In the genomic region with DNA sequence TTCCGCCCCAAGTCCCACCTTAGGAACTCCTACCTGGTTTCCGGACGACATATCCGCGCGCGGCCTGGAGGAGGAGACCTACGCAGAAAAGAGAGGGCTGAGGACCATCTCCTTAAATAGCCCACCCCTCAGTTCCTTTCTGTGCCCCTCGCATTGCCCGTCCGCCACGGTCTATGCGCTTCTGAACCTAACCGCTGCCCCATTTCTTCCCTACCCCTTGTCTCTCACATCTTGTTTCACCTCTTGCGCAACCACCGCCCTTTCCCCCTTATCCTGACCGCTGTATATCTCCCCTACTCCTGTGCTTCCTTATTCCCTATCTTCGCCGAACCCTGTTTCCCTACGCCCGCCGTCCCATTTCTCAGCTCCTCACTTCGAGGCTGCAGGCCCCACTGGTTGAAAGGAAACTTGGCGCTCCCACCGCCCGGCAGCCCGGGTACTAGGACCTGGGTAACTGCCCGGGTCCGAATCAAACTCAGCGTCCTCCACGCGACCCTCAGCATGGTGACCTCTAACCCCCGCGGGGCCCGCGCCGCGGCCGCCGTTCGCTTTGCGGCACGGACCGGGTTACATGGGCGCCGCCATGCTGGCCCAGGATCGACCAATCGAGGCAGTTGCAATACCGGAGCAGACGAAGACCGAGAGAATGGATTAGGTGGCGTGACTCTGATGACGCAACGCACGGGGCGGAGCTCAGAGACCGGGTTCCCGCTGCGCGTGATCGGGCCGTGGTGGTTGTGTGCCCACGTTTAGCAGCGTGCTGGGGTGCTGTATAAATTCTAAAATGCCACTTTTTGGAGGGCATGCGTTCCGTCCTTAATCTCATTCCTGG, we compare ENCODE assay signal across 1 cellular context.
TF ChIP-seq lines count a peak whose summit lies in the region.

A gene (minus strand): TSS at position 612 of the 832 bp plus-strand sequence. CDS start 109 bp downstream, at position 503.

TF ChIP-seq in K562, 482 proteins besides CTCF, POLR2A, EP300 and RAD21 (continued from another document and continues in another):
- TF ChIP-seq, protein P1, sequence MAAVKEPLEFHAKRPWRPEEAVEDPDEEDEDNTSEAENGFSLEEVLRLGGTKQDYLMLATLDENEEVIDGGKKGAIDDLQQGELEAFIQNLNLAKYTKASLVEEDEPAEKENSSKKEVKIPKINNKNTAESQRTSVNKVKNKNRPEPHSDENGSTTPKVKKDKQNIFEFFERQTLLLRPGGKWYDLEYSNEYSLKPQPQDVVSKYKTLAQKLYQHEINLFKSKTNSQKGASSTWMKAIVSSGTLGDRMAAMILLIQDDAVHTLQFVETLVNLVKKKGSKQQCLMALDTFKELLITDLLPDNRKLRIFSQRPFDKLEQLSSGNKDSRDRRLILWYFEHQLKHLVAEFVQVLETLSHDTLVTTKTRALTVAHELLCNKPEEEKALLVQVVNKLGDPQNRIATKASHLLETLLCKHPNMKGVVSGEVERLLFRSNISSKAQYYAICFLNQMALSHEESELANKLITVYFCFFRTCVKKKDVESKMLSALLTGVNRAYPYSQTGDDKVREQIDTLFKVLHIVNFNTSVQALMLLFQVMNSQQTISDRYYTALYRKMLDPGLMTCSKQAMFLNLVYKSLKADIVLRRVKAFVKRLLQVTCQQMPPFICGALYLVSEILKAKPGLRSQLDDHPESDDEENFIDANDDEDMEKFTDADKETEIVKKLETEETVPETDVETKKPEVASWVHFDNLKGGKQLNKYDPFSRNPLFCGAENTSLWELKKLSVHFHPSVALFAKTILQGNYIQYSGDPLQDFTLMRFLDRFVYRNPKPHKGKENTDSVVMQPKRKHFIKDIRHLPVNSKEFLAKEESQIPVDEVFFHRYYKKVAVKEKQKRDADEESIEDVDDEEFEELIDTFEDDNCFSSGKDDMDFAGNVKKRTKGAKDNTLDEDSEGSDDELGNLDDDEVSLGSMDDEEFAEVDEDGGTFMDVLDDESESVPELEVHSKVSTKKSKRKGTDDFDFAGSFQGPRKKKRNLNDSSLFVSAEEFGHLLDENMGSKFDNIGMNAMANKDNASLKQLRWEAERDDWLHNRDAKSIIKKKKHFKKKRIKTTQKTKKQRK (IDR thresholded peaks at IDR 0.05; ENCODE audit: borderline replicate concordance, low read depth, low read length), result peak; percentile 73
- TF ChIP-seq CBFB (CRISPR knock-in tag; IDR thresholded peaks at IDR 0.05) (no peak), CBX3 (IDR thresholded peaks at IDR 0.05; ENCODE audit: borderline replicate concordance in 1 of 2, low read length in 2 of 2) (peak in 1 of 2 experiments; percentile 94; a peak in 2 of 3 replicates), ZNF239 (CRISPR knock-in tag; IDR thresholded peaks at IDR 0.05) (peak; percentile 28; the same call in 1 of the 2 replicates), ATF7 (IDR thresholded peaks at IDR 0.05) (peak; percentile 98), C11orf30 (IDR thresholded peaks at IDR 0.05; ENCODE audit: low read depth) (peak; percentile 99), ZBTB17 (CRISPR knock-in tag; IDR thresholded peaks at IDR 0.05) (peak; percentile 100), MTF1 (CRISPR knock-in tag; IDR thresholded peaks at IDR 0.05; ENCODE audit: borderline replicate concordance) (no peak), ZNF253 (CRISPR knock-in tag; conservative IDR thresholded peaks at IDR 0.05) (no peak), SMARCB1 (IDR thresholded peaks at IDR 0.05; ENCODE audit: insufficient read length, low read depth) (no peak), ZNF232 (CRISPR knock-in tag; IDR thresholded peaks at IDR 0.05) (0 out of 2 replicates have a peak, but pooled peaks have one; percentile 38), ZNF551 (CRISPR knock-in tag; IDR thresholded peaks at IDR 0.05) (no peak), ATF1 (CRISPR knock-in tag; IDR thresholded peaks at IDR 0.05) (peak; percentile 83), ATF1 (tag; IDR thresholded peaks at IDR 0.05) (peak; percentile 98), MYBL2 (IDR thresholded peaks at IDR 0.05; ENCODE audit: low read depth) (no peak; the same call in 1 of the 2 replicates), MYBL2 (CRISPR knock-in tag; IDR thresholded peaks at IDR 0.05; ENCODE audit: borderline replicate concordance) (no peak), JUND (IDR thresholded peaks at IDR 0.05; ENCODE audit: borderline replicate concordance, low read depth, low read length) (peak; percentile 98), JUND (tag; IDR thresholded peaks at IDR 0.05; ENCODE audit: borderline replicate concordance, low read depth, low read length) (peak; percentile 95), BMI1 (IDR thresholded peaks at IDR 0.05; ENCODE audit: low read length) (no peak), SAP30 (IDR thresholded peaks at IDR 0.05; ENCODE audit: borderline replicate concordance, insufficient read depth, low read depth, low read length, poor library complexity, severe bottlenecking) (peak; percentile 98), NFIC (IDR thresholded peaks at IDR 0.05) (peak; percentile 43), HCFC1 (IDR thresholded peaks at IDR 0.05; ENCODE audit: low read depth, low read length) (peak; percentile 96), STAT5B (CRISPR knock-in tag; IDR thresholded peaks at IDR 0.05) (no peak), YY1 (IDR thresholded peaks at IDR 0.05; ENCODE audit: borderline replicate concordance in 1 of 3, control insufficient read depth in 1 of 3, extremely low read depth in 1 of 3, insufficient read depth in 3 of 3, insufficient read length in 1 of 3, insufficient replicate concordance in 2 of 3, low read depth in 1 of 3, low read length in 2 of 3) (peak; percentile 99 to 100 (median 100)), TOE1 (IDR thresholded peaks at IDR 0.05; ENCODE audit: borderline replicate concordance) (peak; percentile 96), TOE1 (CRISPR knock-in tag; IDR thresholded peaks at IDR 0.05; ENCODE audit: borderline replicate concordance, low read depth) (no peak)
- TF ChIP-seq, protein P2, sequence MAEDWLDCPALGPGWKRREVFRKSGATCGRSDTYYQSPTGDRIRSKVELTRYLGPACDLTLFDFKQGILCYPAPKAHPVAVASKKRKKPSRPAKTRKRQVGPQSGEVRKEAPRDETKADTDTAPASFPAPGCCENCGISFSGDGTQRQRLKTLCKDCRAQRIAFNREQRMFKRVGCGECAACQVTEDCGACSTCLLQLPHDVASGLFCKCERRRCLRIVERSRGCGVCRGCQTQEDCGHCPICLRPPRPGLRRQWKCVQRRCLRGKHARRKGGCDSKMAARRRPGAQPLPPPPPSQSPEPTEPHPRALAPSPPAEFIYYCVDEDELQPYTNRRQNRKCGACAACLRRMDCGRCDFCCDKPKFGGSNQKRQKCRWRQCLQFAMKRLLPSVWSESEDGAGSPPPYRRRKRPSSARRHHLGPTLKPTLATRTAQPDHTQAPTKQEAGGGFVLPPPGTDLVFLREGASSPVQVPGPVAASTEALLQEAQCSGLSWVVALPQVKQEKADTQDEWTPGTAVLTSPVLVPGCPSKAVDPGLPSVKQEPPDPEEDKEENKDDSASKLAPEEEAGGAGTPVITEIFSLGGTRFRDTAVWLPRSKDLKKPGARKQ (CRISPR knock-in tag; IDR thresholded peaks at IDR 0.05), result no peak
- TF ChIP-seq, protein P3, sequence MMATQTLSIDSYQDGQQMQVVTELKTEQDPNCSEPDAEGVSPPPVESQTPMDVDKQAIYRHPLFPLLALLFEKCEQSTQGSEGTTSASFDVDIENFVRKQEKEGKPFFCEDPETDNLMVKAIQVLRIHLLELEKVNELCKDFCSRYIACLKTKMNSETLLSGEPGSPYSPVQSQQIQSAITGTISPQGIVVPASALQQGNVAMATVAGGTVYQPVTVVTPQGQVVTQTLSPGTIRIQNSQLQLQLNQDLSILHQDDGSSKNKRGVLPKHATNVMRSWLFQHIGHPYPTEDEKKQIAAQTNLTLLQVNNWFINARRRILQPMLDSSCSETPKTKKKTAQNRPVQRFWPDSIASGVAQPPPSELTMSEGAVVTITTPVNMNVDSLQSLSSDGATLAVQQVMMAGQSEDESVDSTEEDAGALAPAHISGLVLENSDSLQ (IDR thresholded peaks at IDR 0.05), result 0 out of 2 replicates have a peak, but pooled peaks have one; percentile 27
- TF ChIP-seq, protein P4, sequence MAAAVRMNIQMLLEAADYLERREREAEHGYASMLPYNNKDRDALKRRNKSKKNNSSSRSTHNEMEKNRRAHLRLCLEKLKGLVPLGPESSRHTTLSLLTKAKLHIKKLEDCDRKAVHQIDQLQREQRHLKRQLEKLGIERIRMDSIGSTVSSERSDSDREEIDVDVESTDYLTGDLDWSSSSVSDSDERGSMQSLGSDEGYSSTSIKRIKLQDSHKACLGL (CRISPR knock-in tag; IDR thresholded peaks at IDR 0.05; ENCODE audit: borderline replicate concordance, poor library complexity, severe bottlenecking), result peak; percentile 96
- TF ChIP-seq, protein P5, sequence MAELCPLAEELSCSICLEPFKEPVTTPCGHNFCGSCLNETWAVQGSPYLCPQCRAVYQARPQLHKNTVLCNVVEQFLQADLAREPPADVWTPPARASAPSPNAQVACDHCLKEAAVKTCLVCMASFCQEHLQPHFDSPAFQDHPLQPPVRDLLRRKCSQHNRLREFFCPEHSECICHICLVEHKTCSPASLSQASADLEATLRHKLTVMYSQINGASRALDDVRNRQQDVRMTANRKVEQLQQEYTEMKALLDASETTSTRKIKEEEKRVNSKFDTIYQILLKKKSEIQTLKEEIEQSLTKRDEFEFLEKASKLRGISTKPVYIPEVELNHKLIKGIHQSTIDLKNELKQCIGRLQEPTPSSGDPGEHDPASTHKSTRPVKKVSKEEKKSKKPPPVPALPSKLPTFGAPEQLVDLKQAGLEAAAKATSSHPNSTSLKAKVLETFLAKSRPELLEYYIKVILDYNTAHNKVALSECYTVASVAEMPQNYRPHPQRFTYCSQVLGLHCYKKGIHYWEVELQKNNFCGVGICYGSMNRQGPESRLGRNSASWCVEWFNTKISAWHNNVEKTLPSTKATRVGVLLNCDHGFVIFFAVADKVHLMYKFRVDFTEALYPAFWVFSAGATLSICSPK (IDR thresholded peaks at IDR 0.05; ENCODE audit: borderline replicate concordance), result peak; percentile 95
- TF ChIP-seq, protein P6, sequence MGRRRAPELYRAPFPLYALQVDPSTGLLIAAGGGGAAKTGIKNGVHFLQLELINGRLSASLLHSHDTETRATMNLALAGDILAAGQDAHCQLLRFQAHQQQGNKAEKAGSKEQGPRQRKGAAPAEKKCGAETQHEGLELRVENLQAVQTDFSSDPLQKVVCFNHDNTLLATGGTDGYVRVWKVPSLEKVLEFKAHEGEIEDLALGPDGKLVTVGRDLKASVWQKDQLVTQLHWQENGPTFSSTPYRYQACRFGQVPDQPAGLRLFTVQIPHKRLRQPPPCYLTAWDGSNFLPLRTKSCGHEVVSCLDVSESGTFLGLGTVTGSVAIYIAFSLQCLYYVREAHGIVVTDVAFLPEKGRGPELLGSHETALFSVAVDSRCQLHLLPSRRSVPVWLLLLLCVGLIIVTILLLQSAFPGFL (CRISPR knock-in tag; IDR thresholded peaks at IDR 0.05), result 0 out of 2 replicates have a peak, but pooled peaks have one; percentile 61
- TF ChIP-seq, protein P7, sequence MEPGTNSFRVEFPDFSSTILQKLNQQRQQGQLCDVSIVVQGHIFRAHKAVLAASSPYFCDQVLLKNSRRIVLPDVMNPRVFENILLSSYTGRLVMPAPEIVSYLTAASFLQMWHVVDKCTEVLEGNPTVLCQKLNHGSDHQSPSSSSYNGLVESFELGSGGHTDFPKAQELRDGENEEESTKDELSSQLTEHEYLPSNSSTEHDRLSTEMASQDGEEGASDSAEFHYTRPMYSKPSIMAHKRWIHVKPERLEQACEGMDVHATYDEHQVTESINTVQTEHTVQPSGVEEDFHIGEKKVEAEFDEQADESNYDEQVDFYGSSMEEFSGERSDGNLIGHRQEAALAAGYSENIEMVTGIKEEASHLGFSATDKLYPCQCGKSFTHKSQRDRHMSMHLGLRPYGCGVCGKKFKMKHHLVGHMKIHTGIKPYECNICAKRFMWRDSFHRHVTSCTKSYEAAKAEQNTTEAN (CRISPR knock-in tag; IDR thresholded peaks at IDR 0.05), result peak; percentile 87
- TF ChIP-seq, protein P8, sequence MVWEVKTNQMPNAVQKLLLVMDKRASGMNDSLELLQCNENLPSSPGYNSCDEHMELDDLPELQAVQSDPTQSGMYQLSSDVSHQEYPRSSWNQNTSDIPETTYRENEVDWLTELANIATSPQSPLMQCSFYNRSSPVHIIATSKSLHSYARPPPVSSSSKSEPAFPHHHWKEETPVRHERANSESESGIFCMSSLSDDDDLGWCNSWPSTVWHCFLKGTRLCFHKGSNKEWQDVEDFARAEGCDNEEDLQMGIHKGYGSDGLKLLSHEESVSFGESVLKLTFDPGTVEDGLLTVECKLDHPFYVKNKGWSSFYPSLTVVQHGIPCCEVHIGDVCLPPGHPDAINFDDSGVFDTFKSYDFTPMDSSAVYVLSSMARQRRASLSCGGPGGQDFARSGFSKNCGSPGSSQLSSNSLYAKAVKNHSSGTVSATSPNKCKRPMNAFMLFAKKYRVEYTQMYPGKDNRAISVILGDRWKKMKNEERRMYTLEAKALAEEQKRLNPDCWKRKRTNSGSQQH (CRISPR knock-in tag; IDR thresholded peaks at IDR 0.05), result peak; percentile 93
- TF ChIP-seq, protein P9, sequence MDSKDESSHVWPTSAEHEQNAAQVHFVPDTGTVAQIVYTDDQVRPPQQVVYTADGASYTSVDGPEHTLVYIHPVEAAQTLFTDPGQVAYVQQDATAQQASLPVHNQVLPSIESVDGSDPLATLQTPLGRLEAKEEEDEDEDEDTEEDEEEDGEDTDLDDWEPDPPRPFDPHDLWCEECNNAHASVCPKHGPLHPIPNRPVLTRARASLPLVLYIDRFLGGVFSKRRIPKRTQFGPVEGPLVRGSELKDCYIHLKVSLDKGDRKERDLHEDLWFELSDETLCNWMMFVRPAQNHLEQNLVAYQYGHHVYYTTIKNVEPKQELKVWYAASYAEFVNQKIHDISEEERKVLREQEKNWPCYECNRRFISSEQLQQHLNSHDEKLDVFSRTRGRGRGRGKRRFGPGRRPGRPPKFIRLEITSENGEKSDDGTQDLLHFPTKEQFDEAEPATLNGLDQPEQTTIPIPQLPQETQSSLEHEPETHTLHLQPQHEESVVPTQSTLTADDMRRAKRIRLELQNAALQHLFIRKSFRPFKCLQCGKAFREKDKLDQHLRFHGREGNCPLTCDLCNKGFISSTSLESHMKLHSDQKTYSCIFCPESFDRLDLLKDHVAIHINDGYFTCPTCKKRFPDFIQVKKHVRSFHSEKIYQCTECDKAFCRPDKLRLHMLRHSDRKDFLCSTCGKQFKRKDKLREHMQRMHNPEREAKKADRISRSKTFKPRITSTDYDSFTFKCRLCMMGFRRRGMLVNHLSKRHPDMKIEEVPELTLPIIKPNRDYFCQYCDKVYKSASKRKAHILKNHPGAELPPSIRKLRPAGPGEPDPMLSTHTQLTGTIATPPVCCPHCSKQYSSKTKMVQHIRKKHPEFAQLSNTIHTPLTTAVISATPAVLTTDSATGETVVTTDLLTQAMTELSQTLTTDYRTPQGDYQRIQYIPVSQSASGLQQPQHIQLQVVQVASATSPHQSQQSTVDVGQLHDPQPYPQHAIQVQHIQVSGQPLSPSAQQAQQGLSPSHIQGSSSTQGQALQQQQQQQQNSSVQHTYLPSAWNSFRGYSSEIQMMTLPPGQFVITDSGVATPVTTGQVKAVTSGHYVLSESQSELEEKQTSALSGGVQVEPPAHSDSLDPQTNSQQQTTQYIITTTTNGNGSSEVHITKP (IDR thresholded peaks at IDR 0.05; ENCODE audit: partially characterized antibody), result peak; percentile 12
